ENCODE assay signal across 12 cellular contexts in the genomic region with DNA sequence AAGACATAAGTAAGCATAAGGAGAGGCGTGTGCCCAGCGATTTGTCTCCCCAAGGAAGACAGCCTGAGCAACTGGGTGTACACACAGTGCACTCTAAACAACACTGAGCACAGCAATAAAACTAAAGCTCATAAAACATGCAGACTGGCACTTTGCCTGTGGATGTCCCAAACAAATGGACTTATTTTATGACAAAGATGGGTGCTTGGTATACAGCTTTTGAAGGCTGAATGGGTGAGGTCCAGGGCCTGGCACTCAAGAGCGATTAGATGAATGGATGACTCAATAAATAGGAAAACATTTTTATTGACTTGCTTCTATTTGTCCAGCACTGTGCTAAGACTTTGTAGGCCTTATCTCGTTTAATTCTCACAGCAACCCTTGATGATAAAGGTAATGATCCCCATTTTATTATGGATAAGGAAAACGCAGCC. TPM values are rescaled to one million over a fixed set of nuclear protein-coding genes. Genes with fewer than 3 reads are reported as not detected.
DNase-seq lines count a peak whose midpoint lies in the region; ATAC-seq and TF ChIP-seq lines count a peak whose summit lies in the region.
"Had no signal": no experiment of that assay in that cellular context is flagged by ENCODE, and none has a peak within 500 bp of the region (broad histone marks: within the 10 kb centered on the region; RNA-seq: fewer than 3 reads in every experiment).

No MANE protein-coding gene starts in this region.

- peaks cover 0 to 16% (median 7%) of the 10 kb centered on the region in 4 donors for H3K4me1 ChIP-seq in tibial nerve
- H3K4me1 ChIP-seq in ovary (ENCODE audit: insufficient read depth), result peaks cover 5% of the 10 kb centered on the region

- peaks cover 4% of the 10 kb centered on the region for H3K9me3 Mint-ChIP-seq in mesothelial cell of epicardium
- H3K9me3 Mint-ChIP-seq: activated naive CD4-positive, alpha-beta T cell treated with anti-CD3 and anti-CD28 coated beads, Interleukin-2, amount 50 U/mL, for 24 hours; neural crest cell had no signal

- peaks cover 18% of the 10 kb centered on the region for H3K4me1 Mint-ChIP-seq in mesothelial cell of epicardium
- H3K4me1 Mint-ChIP-seq: neural crest cell had no signal

- ATAC-seq in GM21360 (IDR thresholded peaks at IDR 0.05; ENCODE audit: unreplicated experiment), result no peak
- ATAC-seq: activated CD8-positive, alpha-beta T cell treated with anti-CD3 and anti-CD28 coated beads, Interleukin-2, amount 10 ng/mL, durations not matched to agents 7 days and 5 days had no signal

- no peak overlapping the region for H3K4me3 Mint-ChIP-seq in mesothelial cell of epicardium
- H3K4me3 Mint-ChIP-seq: activated CD8-positive, alpha-beta T cell treated with anti-CD3 and anti-CD28 coated beads, Interleukin-2, amount 10 ng/mL, durations not matched to agents 7 days and 5 days; activated naive CD4-positive, alpha-beta T cell treated with anti-CD3 and anti-CD28 coated beads, Interleukin-2, amount 50 U/mL, for 24 hours; neural crest cell had no signal

- no peaks in the 10 kb centered on the region for H3K27me3 ChIP-seq in brain microvascular endothelial cell (replicated peaks)
- no peaks in the 10 kb centered on the region for H3K27me3 ChIP-seq in tibial nerve
- H3K27me3 ChIP-seq in ovary, result no peaks in the 10 kb centered on the region

- H3K27ac ChIP-seq in brain microvascular endothelial cell, result peak overlapping the region; percentile 75
- peak overlapping the region in 3 of 4 donors; percentile 36 to 72 (median 70) for H3K27ac ChIP-seq in tibial nerve
- no peak overlapping the region for H3K27ac ChIP-seq in ovary

- in situ Hi-C loops in brain microvascular endothelial cell (cut with HindIII; ENCODE audit: low pct_ligation_motif_present, low sequenced_read_pairs), result no loop called here

- TF ChIP-seq CTCF in brain microvascular endothelial cell (IDR thresholded peaks at IDR 0.05; ENCODE audit: low read depth, low read length, missing control alignments), result no peak
- no peak for TF ChIP-seq CTCF in mesothelial cell of epicardium (IDR thresholded peaks at IDR 0.05; ENCODE audit: unreplicated experiment)
- TF ChIP-seq CTCF in tibial nerve (IDR thresholded peaks at IDR 0.05), result no peak
- TF ChIP-seq CTCF in ovary (IDR thresholded peaks at IDR 0.05), result no peak

- no peaks in the 10 kb centered on the region for H3K27me3 Mint-ChIP-seq in mesothelial cell of epicardium (ENCODE audit: low read depth)
- H3K27me3 Mint-ChIP-seq: activated naive CD4-positive, alpha-beta T cell treated with anti-CD3 and anti-CD28 coated beads, Interleukin-2, amount 50 U/mL, for 24 hours had no signal

- H3K9me3 ChIP-seq in tibial nerve (no peaks in the 10 kb centered on the region), ovary (no peaks in the 10 kb centered on the region)

- H3K36me3 ChIP-seq in brain microvascular endothelial cell (replicated peaks) (no peaks in the 10 kb centered on the region), tibial nerve (peaks cover 0 to 14% (median 0%) of the 10 kb centered on the region in 3 donors), ovary (no peaks in the 10 kb centered on the region)

- H3K27ac Mint-ChIP-seq in mesothelial cell of epicardium, result peak overlapping the region; percentile 30
- H3K27ac Mint-ChIP-seq: activated CD8-positive, alpha-beta T cell treated with anti-CD3 and anti-CD28 coated beads, Interleukin-2, amount 10 ng/mL, durations not matched to agents 7 days and 5 days; activated naive CD4-positive, alpha-beta T cell treated with anti-CD3 and anti-CD28 coated beads, Interleukin-2, amount 50 U/mL, for 24 hours had no signal

- H3K36me3 Mint-ChIP-seq in mesothelial cell of epicardium, result peaks cover 23% of the 10 kb centered on the region

- 49 to 54% methylated on average over 5 of the region's 5 CpGs for WGBS in tibial nerve, 2 donors
- 56 to 84% (median 70%) methylated on average over 5 of the region's 5 CpGs for WGBS in ovary, 3 donors

- TF ChIP-seq EP300 in tibial nerve (IDR thresholded peaks at IDR 0.05), result peak in 1 of 2 donors; percentile 23
- TF ChIP-seq EP300 in ovary (IDR thresholded peaks at IDR 0.05), result no peak

- H3K4me3 ChIP-seq in brain microvascular endothelial cell (ENCODE audit: low read depth, low read length) (no peak overlapping the region), tibial nerve (no peak overlapping the region), ovary (no peak overlapping the region)

- peak; percentile 78 for DNase-seq in HT-29 (ENCODE audit: low spot score)
- DNase-seq in brain microvascular endothelial cell, result peak; percentile 6
- DNase-seq in mesothelial cell of epicardium (ENCODE audit: low spot score in 2 of 2, unreplicated experiment in 2 of 2), result no peak
- peak in 1 of 2 donors; percentile 54 for DNase-seq in tibial nerve (ENCODE audit: low spot score in 2 of 2)
- no peak for DNase-seq in ovary
- DNase-seq in OCI-M2 (lab: John Stamatoyannopoulos, UW; ENCODE audit: unreplicated experiment), result no peak
- DNase-seq: activated CD8-positive, alpha-beta T cell treated with anti-CD3 and anti-CD28 coated beads, Interleukin-2, amount 10 ng/mL, durations not matched to agents 7 days and 5 days; NK-92 treated with Interleukin-12 subunit alpha and Interleukin-12 subunit beta, amount 100 ng/mL, for 24 hours; T-helper 1 cell had no signal

- intact Hi-C loops in ovary (cut with DNase I), result loop anchor here in 1 of 4 donors (10.0 kb wide), 1 partner anchor 65 kb away; no protein-coding TSS in a partner anchor

- no peak for TF ChIP-seq POLR2A in tibial nerve (IDR thresholded peaks at IDR 0.05)
- no peak for TF ChIP-seq POLR2A in ovary (IDR thresholded peaks at IDR 0.05)

RNA-seq across cellular contexts. Expression of a gene that starts 28.5 kb away (rescaled TPM):
- 51.5 and 62.2 TPM in 2 replicates for total RNA-seq in HT-29 (2014; rRNA removed; shearing (Covaris generic))
- 52.2 to 54.2 TPM (median 52.5 TPM) in 3 replicates for total RNA-seq in mesothelial cell of epicardium
- 10 to 100 TPM; 61.8 to 77.3 (median 72.6) TPM for total RNA-seq in tibial nerve
- total RNA-seq in ovary, result 10 to 100 TPM; 27.3 to 57.2 (median 43.5) TPM
- polyA plus RNA-seq in ovary, result 100 to 1,000 TPM in 1 of 2 donors, 10 to 100 TPM in 1; 49.1 to 231 TPM

Comparison
In these comparisons a context has a peak if more than half of its experiments do, and no peak if none do; other contexts are left out.
1. DNase-seq: peak in HT-29 (single experiment) and brain microvascular endothelial cell (single experiment); none in mesothelial cell of epicardium (0 of 2), ovary (0 of 5) and OCI-M2 (single experiment).
2. H3K27ac ChIP-seq: peak in brain microvascular endothelial cell (single experiment) and tibial nerve (3 of 4); none in ovary (0 of 2).